Comparison of ENCODE assay signal across 1 cellular context in genomic region chr12:201361-201760, GRCh38.
A peak's percentile ranks its signal among the peaks of the same experiment; 100 is the strongest.
TF ChIP-seq lines count a peak whose summit lies in the region.

No MANE protein-coding gene starts in this region.

TF ChIP-seq in Ishikawa, 13 proteins besides CTCF, POLR2A, EP300 and RAD21:
- TF ChIP-seq REST (IDR thresholded peaks at IDR 0.05; ENCODE audit: low read depth) (0 out of 2 replicates have a peak, but pooled peaks have one; percentile 13), NFIC (IDR thresholded peaks at IDR 0.05) (no peak)
